Comparison of ENCODE assay signal across 13 cellular contexts in genomic region chr2:196697825-196698224, GRCh38.
"Had no signal": no experiment of that assay in that cellular context is flagged by ENCODE, and none has a peak within 500 bp of the region (broad histone marks: within the 10 kb centered on the region; RNA-seq: fewer than 3 reads in every experiment).

No MANE protein-coding gene starts in this region.

- H3K9me3 ChIP-seq: ascending aorta, lower lobe of right lung had no signal

- H3K9ac ChIP-seq: parathyroid adenoma had no signal

- H3K36me3 ChIP-seq: ascending aorta, lower lobe of right lung had no signal

- DNase-seq: activated CD4-positive, alpha-beta memory T cell treated with anti-CD3 and anti-CD28 coated beads, Interleukin-2, amount 10 ng/mL, durations not matched to agents 7 days and 5 days; activated CD4-positive, alpha-beta T cell treated with anti-CD3 and anti-CD28 coated beads for 1 hour; activated naive CD4-positive, alpha-beta T cell treated with Interleukin-2 at 50 U/mL for 16 hours; activated naive CD8-positive, alpha-beta T cell treated with anti-CD3 and anti-CD28 coated beads, Interleukin-2, amount 50 U/mL, for 24 hours; foreskin melanocyte; head of caudate nucleus; left cardiac atrium; lower lobe of right lung; naive B cell; stimulated activated CD4-positive, alpha-beta T cell treated with anti-CD3 and anti-CD28 coated beads, Interleukin-4, amount 100 ng/mL, for 1 hour; stimulated activated CD8-positive, alpha-beta memory T cell treated with anti-CD3 and anti-CD28 coated beads, Interleukin-4, amount 100 ng/mL, for 48 hours had no signal

- H2AFZ ChIP-seq: parathyroid adenoma had no signal

- H3K4me1 ChIP-seq: ascending aorta, lower lobe of right lung, parathyroid adenoma had no signal

- ATAC-seq: activated naive CD8-positive, alpha-beta T cell treated with anti-CD3 and anti-CD28 coated beads, Interleukin-2, amount 50 U/mL, for 24 hours; left cardiac atrium; lower lobe of right lung had no signal

- H3K4me3 ChIP-seq: ascending aorta, lower lobe of right lung had no signal

- H3K79me2 ChIP-seq: parathyroid adenoma had no signal

- H3K27me3 ChIP-seq: ascending aorta had no signal

- H3K27ac ChIP-seq: ascending aorta, lower lobe of right lung, parathyroid adenoma had no signal
